ENCODE assay signal across 13 cellular contexts in the genomic region with DNA sequence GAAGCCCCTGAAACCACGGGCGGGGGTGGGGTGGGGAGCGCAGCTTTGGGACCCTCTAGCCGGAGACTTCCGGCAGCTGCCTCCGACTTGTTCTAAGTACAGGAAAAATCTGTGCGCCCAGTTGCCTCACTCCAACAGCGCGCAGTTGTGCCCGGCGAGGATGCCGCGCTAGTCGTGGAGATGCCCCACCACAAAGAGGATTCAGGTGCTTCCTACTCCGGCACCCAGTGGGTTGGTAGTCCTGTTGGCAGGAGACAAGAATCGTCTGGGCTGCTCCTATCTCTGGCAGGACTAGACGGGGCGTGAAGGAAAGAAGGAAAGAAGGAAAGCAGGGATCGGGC. TPM values are rescaled to one million over a fixed set of nuclear protein-coding genes. Genes with fewer than 3 reads are reported as not detected.
DNase-seq lines count a peak whose midpoint lies in the region; ATAC-seq and TF ChIP-seq lines count a peak whose summit lies in the region.
"Had no signal": no experiment of that assay in that cellular context is flagged by ENCODE, and none has a peak within 500 bp of the region (broad histone marks: within the 10 kb centered on the region; RNA-seq: fewer than 3 reads in every experiment).

No MANE protein-coding gene starts in this region.

- H3K4me3 Mint-ChIP-seq in MCF 10A (ENCODE audit: unreplicated experiment) = no peak overlapping the region
- peak overlapping the region; percentile 84 for H3K4me3 Mint-ChIP-seq in WTC11

- H3K27me3 ChIP-seq in breast epithelium (peaks cover 0 to 64% of the 10 kb centered on the region in 2 donors), stomach (peaks cover 4 to 79% (median 27%) of the 10 kb centered on the region in 3 donors)

- intact Hi-C loops in breast epithelium (cut with DNase I; ENCODE audit: low total_unique reads) = no loop called here
- intact Hi-C loops in MCF 10A (cut with micrococcal nuclease) = no loop called here
- intact Hi-C loops in stomach (cut with DNase I; ENCODE audit: low total_unique reads) = no loop called here

- H3K27me3 Mint-ChIP-seq in MCF 10A (ENCODE audit: insufficient read depth, unreplicated experiment) (peaks cover 13% of the 10 kb centered on the region), WTC11 (ENCODE audit: low read depth) (no peaks in the 10 kb centered on the region; the same call in none of the 2 replicates)

- H3K36me3 Mint-ChIP-seq in MCF 10A (ENCODE audit: insufficient read depth, unreplicated experiment) (no peaks in the 10 kb centered on the region), WTC11 (no peaks in the 10 kb centered on the region)
- H3K36me3 Mint-ChIP-seq: CD4-positive, CD25-positive, alpha-beta regulatory T cell had no signal

- POLR2A ChIA-PET in MCF 10A (lab: Yijun Ruan, JAX) (no interaction called here), WTC11 (lab: Charles Lee) (interaction anchor here (0.6 kb wide), 1 partner anchor 209 kb away, joined by 3 read pairs; no protein-coding TSS in a partner anchor)

- DNase-seq in breast epithelium (ENCODE audit: low spot score in 2 of 2) = no peak
- DNase-seq in MCF 10A (ENCODE audit: unreplicated experiment) = no peak
- peak; percentile 34 for DNase-seq in WTC11 (ENCODE audit: low spot score)
- DNase-seq in islet precursor cell = peak; percentile 56
- DNase-seq in stomach = no peak
- DNase-seq in substantia nigra (lab: John Stamatoyannopoulos, UW) = no peak
- no peak for DNase-seq in HUDEP-2 (lab: John Stamatoyannopoulos, UW; ENCODE audit: unreplicated experiment in 76 of 76)
- DNase-seq: heart left ventricle, NCI-H1694 treated with DMSO at 0.1 percent for 48 hours had no signal

- H3K4me1 ChIP-seq in breast epithelium = peaks cover 0 to 5% of the 10 kb centered on the region in 2 donors
- H3K4me1 ChIP-seq in stomach = peaks cover 15 to 23% (median 20%) of the 10 kb centered on the region in 4 donors

- H3K4me1 Mint-ChIP-seq in MCF 10A (ENCODE audit: insufficient read depth, unreplicated experiment) (no peaks in the 10 kb centered on the region), WTC11 (peaks cover 12% of the 10 kb centered on the region)

- peak; percentile 15 for ATAC-seq in WTC11
- no peak for ATAC-seq in GM18861 (IDR thresholded peaks at IDR 0.05; ENCODE audit: unreplicated experiment)
- ATAC-seq: heart left ventricle had no signal

- TF ChIP-seq POLR2A in breast epithelium (IDR thresholded peaks at IDR 0.05) (no peak), stomach (IDR thresholded peaks at IDR 0.05) (no peak)

- no TSS peak for BruUV-seq in MCF 10A (replicated peaks; lab: Mats Ljungman, UMichigan)

- H3K9me3 Mint-ChIP-seq in MCF 10A (ENCODE audit: unreplicated experiment) = no peaks in the 10 kb centered on the region
- H3K9me3 Mint-ChIP-seq in WTC11 = no peaks in the 10 kb centered on the region
- H3K9me3 Mint-ChIP-seq: CD4-positive, CD25-positive, alpha-beta regulatory T cell had no signal

- H3K27ac Mint-ChIP-seq in MCF 10A (ENCODE audit: low read depth, unreplicated experiment) (no peak overlapping the region), WTC11 (no peak overlapping the region)
- H3K27ac Mint-ChIP-seq: CD4-positive, CD25-positive, alpha-beta regulatory T cell had no signal

- CTCF ChIA-PET in MCF 10A (lab: Yijun Ruan, JAX) (interaction anchor here (0.6 to 1.0 kb wide), 3 partner anchors 98 to 815 kb away, joined by 3 to 5 read pairs (median 3); no protein-coding TSS in a partner anchor), WTC11 (lab: Charles Lee) (interaction anchor here (0.8 to 1.6 kb wide), 3 partner anchors 98 to 439 kb away, joined by 3 to 5 read pairs (median 3); no protein-coding TSS in a partner anchor)

- WGBS in stomach, 5 donors = 2 to 6% (median 4%) methylated on average over 12 to 19 of the region's 19 CpGs

- peak overlapping the region in 2 of 3 donors; percentile 29 to 44 for H3K4me3 ChIP-seq in breast epithelium
- peak overlapping the region in 3 of 4 donors; percentile 21 to 39 (median 27) for H3K4me3 ChIP-seq in stomach

- H3K36me3 ChIP-seq in breast epithelium (no peaks in the 10 kb centered on the region), stomach (no peaks in the 10 kb centered on the region)
- H3K36me3 ChIP-seq: heart left ventricle had no signal

- TF ChIP-seq EP300 in stomach (IDR thresholded peaks at IDR 0.05) = no peak

- H3K9me3 ChIP-seq in breast epithelium (no peaks in the 10 kb centered on the region), stomach (peaks cover 0 to 5% (median 0%) of the 10 kb centered on the region in 4 donors)
- H3K9me3 ChIP-seq: heart left ventricle had no signal

- no peak for TF ChIP-seq CTCF in breast epithelium (IDR thresholded peaks at IDR 0.05)
- TF ChIP-seq CTCF in MCF 10A (IDR thresholded peaks at IDR 0.05; ENCODE audit: unreplicated experiment) = no peak
- TF ChIP-seq CTCF in WTC11 (IDR thresholded peaks at IDR 0.05) = no peak
- TF ChIP-seq CTCF in stomach (IDR thresholded peaks at IDR 0.05) = no peak

- H3K27ac ChIP-seq in breast epithelium (no peak overlapping the region), stomach (no peak overlapping the region), substantia nigra (ENCODE audit: low read depth, low read length, poor library complexity, severe bottlenecking) (no peak overlapping the region)
- H3K27ac ChIP-seq: heart left ventricle had no signal

TF ChIP-seq in WTC11, 78 proteins besides CTCF, POLR2A, EP300 and RAD21 (continues in another document):
- TF ChIP-seq, protein P1, sequence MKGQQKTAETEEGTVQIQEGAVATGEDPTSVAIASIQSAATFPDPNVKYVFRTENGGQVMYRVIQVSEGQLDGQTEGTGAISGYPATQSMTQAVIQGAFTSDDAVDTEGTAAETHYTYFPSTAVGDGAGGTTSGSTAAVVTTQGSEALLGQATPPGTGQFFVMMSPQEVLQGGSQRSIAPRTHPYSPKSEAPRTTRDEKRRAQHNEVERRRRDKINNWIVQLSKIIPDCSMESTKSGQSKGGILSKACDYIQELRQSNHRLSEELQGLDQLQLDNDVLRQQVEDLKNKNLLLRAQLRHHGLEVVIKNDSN (CRISPR knock-in tag; IDR thresholded peaks at IDR 0.05) = no peak
- TF ChIP-seq NR2C2 (CRISPR knock-in tag; IDR thresholded peaks at IDR 0.05) (no peak), SP1 (CRISPR knock-in tag; conservative IDR thresholded peaks at IDR 0.05) (no peak), ZNF423 (CRISPR knock-in tag; IDR thresholded peaks at IDR 0.05) (no peak), MXD4 (CRISPR knock-in tag; IDR thresholded peaks at IDR 0.05; ENCODE audit: borderline replicate concordance) (no peak), ETV6 (CRISPR knock-in tag; IDR thresholded peaks at IDR 0.05) (no peak), SMAD4 (CRISPR knock-in tag; IDR thresholded peaks at IDR 0.05) (no peak), ZNF138 (CRISPR knock-in tag; conservative IDR thresholded peaks at IDR 0.05) (no peak), JAZF1 (CRISPR knock-in tag; IDR thresholded peaks at IDR 0.05) (no peak), ELF4 (CRISPR knock-in tag; IDR thresholded peaks at IDR 0.05; ENCODE audit: low read depth) (no peak), CREB1 (CRISPR knock-in tag; IDR thresholded peaks at IDR 0.05) (no peak)
- TF ChIP-seq, protein P2, sequence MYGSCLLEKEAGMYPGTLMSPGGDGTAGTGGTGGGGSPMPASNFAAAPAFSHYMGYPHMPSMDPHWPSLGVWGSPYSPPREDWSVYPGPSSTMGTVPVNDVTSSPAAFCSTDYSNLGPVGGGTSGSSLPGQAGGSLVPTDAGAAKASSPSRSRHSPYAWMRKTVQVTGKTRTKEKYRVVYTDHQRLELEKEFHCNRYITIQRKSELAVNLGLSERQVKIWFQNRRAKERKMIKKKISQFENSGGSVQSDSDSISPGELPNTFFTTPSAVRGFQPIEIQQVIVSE (CRISPR knock-in tag; IDR thresholded peaks at IDR 0.05; ENCODE audit: borderline replicate concordance) = no peak
- TF ChIP-seq, protein P3, sequence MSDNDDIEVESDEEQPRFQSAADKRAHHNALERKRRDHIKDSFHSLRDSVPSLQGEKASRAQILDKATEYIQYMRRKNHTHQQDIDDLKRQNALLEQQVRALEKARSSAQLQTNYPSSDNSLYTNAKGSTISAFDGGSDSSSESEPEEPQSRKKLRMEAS (CRISPR knock-in tag; IDR thresholded peaks at IDR 0.05) = no peak
- TF ChIP-seq, protein P4, sequence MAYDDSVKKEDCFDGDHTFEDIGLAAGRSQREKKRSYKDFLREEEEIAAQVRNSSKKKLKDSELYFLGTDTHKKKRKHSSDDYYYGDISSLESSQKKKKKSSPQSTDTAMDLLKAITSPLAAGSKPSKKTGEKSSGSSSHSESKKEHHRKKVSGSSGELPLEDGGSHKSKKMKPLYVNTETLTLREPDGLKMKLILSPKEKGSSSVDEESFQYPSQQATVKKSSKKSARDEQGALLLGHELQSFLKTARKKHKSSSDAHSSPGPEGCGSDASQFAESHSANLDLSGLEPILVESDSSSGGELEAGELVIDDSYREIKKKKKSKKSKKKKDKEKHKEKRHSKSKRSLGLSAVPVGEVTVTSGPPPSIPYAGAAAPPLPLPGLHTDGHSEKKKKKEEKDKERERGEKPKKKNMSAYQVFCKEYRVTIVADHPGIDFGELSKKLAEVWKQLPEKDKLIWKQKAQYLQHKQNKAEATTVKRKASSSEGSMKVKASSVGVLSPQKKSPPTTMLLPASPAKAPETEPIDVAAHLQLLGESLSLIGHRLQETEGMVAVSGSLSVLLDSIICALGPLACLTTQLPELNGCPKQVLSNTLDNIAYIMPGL (CRISPR knock-in tag; IDR thresholded peaks at IDR 0.05) = no peak
- TF ChIP-seq, protein P5, sequence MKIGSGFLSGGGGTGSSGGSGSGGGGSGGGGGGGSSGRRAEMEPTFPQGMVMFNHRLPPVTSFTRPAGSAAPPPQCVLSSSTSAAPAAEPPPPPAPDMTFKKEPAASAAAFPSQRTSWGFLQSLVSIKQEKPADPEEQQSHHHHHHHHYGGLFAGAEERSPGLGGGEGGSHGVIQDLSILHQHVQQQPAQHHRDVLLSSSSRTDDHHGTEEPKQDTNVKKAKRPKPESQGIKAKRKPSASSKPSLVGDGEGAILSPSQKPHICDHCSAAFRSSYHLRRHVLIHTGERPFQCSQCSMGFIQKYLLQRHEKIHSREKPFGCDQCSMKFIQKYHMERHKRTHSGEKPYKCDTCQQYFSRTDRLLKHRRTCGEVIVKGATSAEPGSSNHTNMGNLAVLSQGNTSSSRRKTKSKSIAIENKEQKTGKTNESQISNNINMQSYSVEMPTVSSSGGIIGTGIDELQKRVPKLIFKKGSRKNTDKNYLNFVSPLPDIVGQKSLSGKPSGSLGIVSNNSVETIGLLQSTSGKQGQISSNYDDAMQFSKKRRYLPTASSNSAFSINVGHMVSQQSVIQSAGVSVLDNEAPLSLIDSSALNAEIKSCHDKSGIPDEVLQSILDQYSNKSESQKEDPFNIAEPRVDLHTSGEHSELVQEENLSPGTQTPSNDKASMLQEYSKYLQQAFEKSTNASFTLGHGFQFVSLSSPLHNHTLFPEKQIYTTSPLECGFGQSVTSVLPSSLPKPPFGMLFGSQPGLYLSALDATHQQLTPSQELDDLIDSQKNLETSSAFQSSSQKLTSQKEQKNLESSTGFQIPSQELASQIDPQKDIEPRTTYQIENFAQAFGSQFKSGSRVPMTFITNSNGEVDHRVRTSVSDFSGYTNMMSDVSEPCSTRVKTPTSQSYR (CRISPR knock-in tag; IDR thresholded peaks at IDR 0.05) = no peak

RNA-seq across cellular contexts. Expression of a gene that starts 0.5 kb away (rescaled TPM):
- total RNA-seq in breast epithelium = not detected
- not detected in 2 replicates for total RNA-seq in MCF 10A (2022)
- total RNA-seq in WTC11 (2021) = 0.37 to 0.63 TPM (median 0.46 TPM) in 3 replicates
- total RNA-seq in stomach = 1 to 10 TPM in 2 of 5 donors, not detected in 3; 2.9 to 6.2 TPM
- polyA plus RNA-seq in stomach = 10 to 100 TPM in 1 of 3 donors, 1 to 10 TPM in 1, not detected in 1; 2.6 to 19.2 TPM
- total RNA-seq: cardiac septum; CD4-positive, CD25-positive, alpha-beta regulatory T cell; heart left ventricle; RPMI7951 had no signal
- polyA plus RNA-seq: CD4-positive, CD25-positive, alpha-beta regulatory T cell had no signal

Comparison
In these comparisons a context has a peak if more than half of its experiments do, and no peak if none do; other contexts are left out.
1. DNase-seq: peak in WTC11 (single experiment) and islet precursor cell (single experiment); none in breast epithelium (0 of 2), MCF 10A (single experiment), stomach (single experiment), substantia nigra (0 of 49) and HUDEP-2 (0 of 76).